In the genomic region with DNA sequence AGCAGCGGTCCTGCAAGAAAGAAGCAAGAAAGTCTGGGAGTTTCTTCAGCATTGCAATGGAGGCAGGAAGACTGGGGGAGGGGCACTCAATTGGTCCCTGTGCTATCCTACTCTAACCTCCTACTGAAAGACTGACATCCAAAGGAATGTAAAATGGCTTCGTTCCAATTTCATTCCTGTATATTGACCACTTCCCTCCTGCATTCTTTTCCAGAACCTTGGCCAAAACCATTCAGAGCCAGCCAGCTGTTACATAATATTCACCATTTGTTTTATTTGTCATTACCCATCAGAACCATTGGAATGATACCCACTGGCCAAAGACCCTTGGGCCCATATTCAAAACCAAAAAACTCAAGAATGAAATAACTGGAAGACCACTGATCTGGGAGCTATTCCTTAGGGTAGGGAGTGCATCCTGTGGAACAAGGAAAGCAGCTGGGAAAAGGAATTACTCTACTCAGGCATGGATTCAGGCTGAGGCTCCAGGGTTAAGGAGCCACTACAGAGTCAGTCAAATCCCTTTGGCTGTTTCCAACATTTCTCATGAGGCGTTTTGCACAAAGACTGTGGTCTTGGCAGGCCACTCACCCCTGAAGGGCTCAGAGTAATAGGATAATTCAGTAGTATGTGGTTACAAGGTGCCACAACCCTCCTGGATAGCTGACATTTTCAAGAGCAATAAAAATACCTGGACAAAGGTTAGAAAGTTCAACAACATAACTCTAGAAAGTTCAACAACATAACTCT, we compare ENCODE assay signal across 23 cellular contexts.
DNase-seq lines count a peak whose midpoint lies in the region; ATAC-seq, FAIRE-seq and TF ChIP-seq lines count a peak whose summit lies in the region.
"Had no signal": no experiment of that assay in that cellular context is flagged by ENCODE, and none has a peak within 500 bp of the region (broad histone marks: within the 10 kb centered on the region; RNA-seq: fewer than 3 reads in every experiment).

No MANE protein-coding gene starts in this region.

- peaks cover 10% of the 10 kb centered on the region for H3K4me1 ChIP-seq in astrocyte (ENCODE audit: insufficient read depth, low read length)
- H3K4me1 ChIP-seq in small intestine (ENCODE audit: control insufficient read depth in 2 of 2, insufficient read depth in 1 of 2, low read depth in 1 of 2, low read length in 1 of 2), result no peaks in the 10 kb centered on the region
- H3K4me1 ChIP-seq: parathyroid adenoma had no signal

- DNase-seq in HT1080 (ENCODE audit: low read depth) (peak; percentile 88), astrocyte (ENCODE audit: low read depth) (peak; percentile 88), iris pigment epithelial cell (ENCODE audit: low read depth) (peak; percentile 28), urothelium cell line (ENCODE audit: low spot score) (peak; percentile 88), NCI-H2029 (lab: John Stamatoyannopoulos, UW) (no peak), small intestine (no peak)
- DNase-seq: activated CD4-positive, alpha-beta T cell treated with anti-CD3 and anti-CD28 coated beads for 1 hour; activated CD8-positive, alpha-beta memory T cell treated with anti-CD3 and anti-CD28 coated beads, Interleukin-2, amount 10 ng/mL, durations not matched to agents 7 days and 5 days; adrenal gland; cerebellar nuclear complex; effector memory CD8-positive, alpha-beta T cell; foreskin fibroblast; SIG-M5; stimulated activated CD4-positive, alpha-beta T cell treated with anti-CD3 and anti-CD28 coated beads, Interleukin-4, amount 100 ng/mL, for 24 hours; T-helper 2 cell had no signal

- WGBS in small intestine, 3 donors, result 76 to 77% (median 77%) methylated on average over 3 of the region's 3 CpGs

- no peak overlapping the region for H3K9ac ChIP-seq in astrocyte (ENCODE audit: low read length)
- H3K9ac ChIP-seq: BLaER1, parathyroid adenoma had no signal

- H3K4me1 Mint-ChIP-seq in astrocyte (ENCODE audit: low read depth, unreplicated experiment), result peaks cover 41% of the 10 kb centered on the region

- peak overlapping the region; percentile 45 for H3K27ac Mint-ChIP-seq in astrocyte (ENCODE audit: unreplicated experiment)
- H3K27ac Mint-ChIP-seq: activated CD8-positive, alpha-beta memory T cell treated with anti-CD3 and anti-CD28 coated beads, Interleukin-2, amount 10 ng/mL, durations not matched to agents 7 days and 5 days; effector memory CD8-positive, alpha-beta T cell had no signal

- H3K27ac ChIP-seq in astrocyte (ENCODE audit: low read depth, low read length) (no peak overlapping the region), small intestine (ENCODE audit: low read depth in 1 of 2, low read length in 1 of 2) (no peak overlapping the region)
- H3K27ac ChIP-seq: adrenal gland, BLaER1, parathyroid adenoma, skin epidermis, suprapubic skin had no signal

- H3K4me2 ChIP-seq in astrocyte (ENCODE audit: low read length), result peak overlapping the region; percentile 1
- H3K4me2 ChIP-seq: BLaER1 had no signal

- no peaks in the 10 kb centered on the region for H3K9me3 Mint-ChIP-seq in astrocyte (ENCODE audit: unreplicated experiment)
- H3K9me3 Mint-ChIP-seq: effector memory CD8-positive, alpha-beta T cell had no signal

- ATAC-seq in GM18909 (IDR thresholded peaks at IDR 0.05; ENCODE audit: poor library complexity, unreplicated experiment), result no peak
- ATAC-seq: activated CD8-positive, alpha-beta memory T cell treated with anti-CD3 and anti-CD28 coated beads, Interleukin-2, amount 10 ng/mL, durations not matched to agents 7 days and 5 days; effector memory CD8-positive, alpha-beta T cell; left lobe of liver had no signal

- no peaks in the 10 kb centered on the region for H3K79me2 ChIP-seq in astrocyte (ENCODE audit: insufficient read depth, low read length)
- H3K79me2 ChIP-seq: parathyroid adenoma had no signal

- H3K4me3 Mint-ChIP-seq in astrocyte (ENCODE audit: unreplicated experiment), result no peak overlapping the region
- H3K4me3 Mint-ChIP-seq: activated CD8-positive, alpha-beta memory T cell treated with anti-CD3 and anti-CD28 coated beads, Interleukin-2, amount 10 ng/mL, durations not matched to agents 7 days and 5 days; effector memory CD8-positive, alpha-beta T cell had no signal

- no peaks in the 10 kb centered on the region for H4K20me1 ChIP-seq in astrocyte (ENCODE audit: insufficient read depth, low read length)
- H4K20me1 ChIP-seq: BLaER1 had no signal

- H2AFZ ChIP-seq in astrocyte (ENCODE audit: low read depth, low read length), result no peak overlapping the region
- H2AFZ ChIP-seq: parathyroid adenoma had no signal

- no peaks in the 10 kb centered on the region for H3K36me3 ChIP-seq in astrocyte (ENCODE audit: insufficient read depth, low read length)
- no peaks in the 10 kb centered on the region for H3K36me3 ChIP-seq in small intestine (ENCODE audit: control insufficient read depth in 2 of 2, insufficient read depth in 2 of 2, low read length in 2 of 2)
- H3K36me3 ChIP-seq: adrenal gland, BLaER1, suprapubic skin had no signal

- TF ChIP-seq CTCF in astrocyte (IDR thresholded peaks at IDR 0.05; ENCODE audit: insufficient read depth, low read depth, low read length), result no peak

- H3K4me3 ChIP-seq in astrocyte (ENCODE audit: insufficient read depth, low read depth, low read length) (no peak overlapping the region), small intestine (ENCODE audit: low read depth in 1 of 2, low read length in 2 of 2) (no peak overlapping the region)
- H3K4me3 ChIP-seq: adrenal gland, BLaER1, skin epidermis, suprapubic skin had no signal

- no peaks in the 10 kb centered on the region for H3K9me3 ChIP-seq in astrocyte (ENCODE audit: insufficient read depth, low read depth, low read length)
- no peaks in the 10 kb centered on the region for H3K9me3 ChIP-seq in small intestine (ENCODE audit: control insufficient read depth, low read depth)
- H3K9me3 ChIP-seq: adrenal gland, BLaER1, suprapubic skin had no signal

- H3K36me3 Mint-ChIP-seq in astrocyte (ENCODE audit: low read depth, unreplicated experiment), result no peaks in the 10 kb centered on the region
- H3K36me3 Mint-ChIP-seq: activated CD8-positive, alpha-beta memory T cell treated with anti-CD3 and anti-CD28 coated beads, Interleukin-2, amount 10 ng/mL, durations not matched to agents 7 days and 5 days had no signal

- no peaks in the 10 kb centered on the region for H3K27me3 ChIP-seq in astrocyte (ENCODE audit: insufficient read depth, low read length)
- H3K27me3 ChIP-seq in small intestine (ENCODE audit: control insufficient read depth in 2 of 2, insufficient read depth in 2 of 2, low read length in 2 of 2), result no peaks in the 10 kb centered on the region
- H3K27me3 ChIP-seq: adrenal gland, BLaER1, suprapubic skin had no signal

- FAIRE-seq in astrocyte (lab: Jason Lieb, UNC), result no peak
- FAIRE-seq in urothelium cell line (lab: Jason Lieb, UNC), result peak; percentile 79
- FAIRE-seq in small intestine (lab: Jason Lieb, UNC), result no peak
- FAIRE-seq: H1, HTR-8/SVneo had no signal

- H3K27me3 Mint-ChIP-seq in astrocyte (ENCODE audit: low read depth, unreplicated experiment), result no peaks in the 10 kb centered on the region

Comparison
In these comparisons a context has a peak if more than half of its experiments do, and no peak if none do; other contexts are left out.
1. DNase-seq: peak in HT1080 (single experiment), astrocyte (single experiment), iris pigment epithelial cell (single experiment) and urothelium cell line (single experiment); none in NCI-H2029 (single experiment) and small intestine (single experiment).